In the genomic region with DNA sequence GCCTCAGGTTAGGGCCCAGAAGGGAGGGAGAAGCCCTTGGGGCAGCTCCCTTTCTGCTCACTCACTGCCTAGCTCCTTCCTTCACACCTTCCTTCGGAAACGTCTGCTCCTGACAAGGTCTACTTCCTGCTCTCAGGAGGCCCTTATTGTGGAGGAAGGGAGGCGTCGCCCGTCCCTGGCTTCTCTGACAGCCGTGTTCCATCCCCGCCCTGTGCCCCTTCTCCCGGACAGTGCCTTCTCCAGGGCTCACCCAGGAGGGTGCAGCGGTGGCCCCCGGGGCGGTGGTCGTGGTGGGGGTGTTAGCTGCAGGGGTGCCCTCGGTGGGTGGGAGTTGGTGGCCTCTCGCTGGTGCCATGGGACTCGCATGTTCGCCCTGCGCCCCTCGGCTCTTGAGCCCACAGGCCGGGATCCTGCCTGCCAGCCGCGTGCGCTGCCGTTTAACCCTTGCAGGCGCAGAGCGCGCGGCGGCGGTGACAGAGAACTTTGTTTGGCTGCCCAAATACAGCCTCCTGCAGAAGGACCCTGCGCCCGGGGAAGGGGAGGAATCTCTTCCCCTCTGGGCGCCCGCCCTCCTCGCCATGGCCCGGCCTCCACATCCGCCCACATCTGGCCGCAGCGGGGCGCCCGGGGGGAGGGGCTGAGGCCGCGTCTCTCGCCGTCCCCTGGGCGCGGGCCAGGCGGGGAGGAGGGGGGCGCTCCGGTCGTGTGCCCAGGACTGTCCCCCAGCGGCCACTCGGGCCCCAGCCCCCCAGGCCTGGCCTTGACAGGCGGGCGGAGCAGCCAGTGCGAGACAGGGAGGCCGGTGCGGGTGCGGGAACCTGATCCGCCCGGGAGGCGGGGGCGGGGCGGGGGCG, we compare ENCODE assay signal across 8 cellular contexts.
DNase-seq lines count a peak whose midpoint lies in the region; ATAC-seq and TF ChIP-seq lines count a peak whose summit lies in the region.

No MANE protein-coding gene starts in this region.

- peaks cover 6% of the 10 kb centered on the region for H3K36me3 Mint-ChIP-seq in activated T-helper 1 cell treated with anti-CD3 and anti-CD28 coated beads, Interleukin-12 subunit alpha, Interleukin-12 subunit beta, Interleukin-2, Interleukin-4 antibody, amounts not matched to agents 30 ng/mL and 10 ng/mL and 1 ng/mL, durations not matched to agents 14 hours and 24 hours and 36 hours (ENCODE audit: low read depth)
- H3K36me3 Mint-ChIP-seq in naive B cell (no peaks in the 10 kb centered on the region), type B pancreatic cell (peaks cover 4% of the 10 kb centered on the region)

- DNase-seq in GM03348 (ENCODE audit: low spot score) (peak; percentile 90), NCI-H82 treated with DMSO at 0.1 percent for 48 hours (lab: John Stamatoyannopoulos, UW; ENCODE audit: unreplicated experiment) (peak; percentile 29), fibroblast of mammary gland (ENCODE audit: low read depth) (peak; percentile 81), naive B cell (peak; percentile 65), type B pancreatic cell (ENCODE audit: extremely low spot score, unreplicated experiment) (peak; percentile 90), Ammon's horn (ENCODE audit: low spot score) (no peak)
- DNase-seq in activated T-helper 1 cell treated with anti-CD3 and anti-CD28 coated beads, Interleukin-12 subunit alpha, Interleukin-12 subunit beta, Interleukin-2, Interleukin-4 antibody, amounts not matched to agents 30 ng/mL and 10 ng/mL and 1 ng/mL, durations not matched to agents 14 hours and 24 hours and 36 hours (ENCODE audit: low spot score): peak; percentile 76

- peak overlapping the region; percentile 80 for H3K4me3 ChIP-seq in fibroblast of mammary gland (ENCODE audit: control insufficient read depth, low read depth, low read length)

- H3K27ac Mint-ChIP-seq in activated T-helper 1 cell treated with anti-CD3 and anti-CD28 coated beads, Interleukin-12 subunit alpha, Interleukin-12 subunit beta, Interleukin-2, Interleukin-4 antibody, amounts not matched to agents 30 ng/mL and 10 ng/mL and 1 ng/mL, durations not matched to agents 14 hours and 24 hours and 36 hours: peak overlapping the region; percentile 68
- H3K27ac Mint-ChIP-seq in naive B cell: peak overlapping the region in 3 of 6 donors; percentile 69 to 85 (median 83)
- peak overlapping the region; percentile 83 for H3K27ac Mint-ChIP-seq in type B pancreatic cell

- peaks cover 57% of the 10 kb centered on the region for H3K4me1 Mint-ChIP-seq in activated T-helper 1 cell treated with anti-CD3 and anti-CD28 coated beads, Interleukin-12 subunit alpha, Interleukin-12 subunit beta, Interleukin-2, Interleukin-4 antibody, amounts not matched to agents 30 ng/mL and 10 ng/mL and 1 ng/mL, durations not matched to agents 14 hours and 24 hours and 36 hours (ENCODE audit: low read depth)
- peaks cover 43 to 64% (median 53%) of the 10 kb centered on the region in 3 donors for H3K4me1 Mint-ChIP-seq in naive B cell
- H3K4me1 Mint-ChIP-seq in type B pancreatic cell (ENCODE audit: unreplicated experiment): peaks cover 58% of the 10 kb centered on the region

- no peak for TF ChIP-seq CTCF in fibroblast of mammary gland (conservative IDR thresholded peaks at IDR 0.05; ENCODE audit: control insufficient read depth, insufficient read depth, low read depth, low read length)
- no peak for TF ChIP-seq CTCF in type B pancreatic cell (conservative IDR thresholded peaks at IDR 0.05)

- no peaks in the 10 kb centered on the region for H3K9me3 Mint-ChIP-seq in activated T-helper 1 cell treated with anti-CD3 and anti-CD28 coated beads, Interleukin-12 subunit alpha, Interleukin-12 subunit beta, Interleukin-2, Interleukin-4 antibody, amounts not matched to agents 30 ng/mL and 10 ng/mL and 1 ng/mL, durations not matched to agents 14 hours and 24 hours and 36 hours
- H3K9me3 Mint-ChIP-seq in naive B cell (no peaks in the 10 kb centered on the region), type B pancreatic cell (no peaks in the 10 kb centered on the region)

- peak overlapping the region; percentile 76 for H3K4me3 Mint-ChIP-seq in activated T-helper 1 cell treated with anti-CD3 and anti-CD28 coated beads, Interleukin-12 subunit alpha, Interleukin-12 subunit beta, Interleukin-2, Interleukin-4 antibody, amounts not matched to agents 30 ng/mL and 10 ng/mL and 1 ng/mL, durations not matched to agents 14 hours and 24 hours and 36 hours
- H3K4me3 Mint-ChIP-seq in naive B cell (peak overlapping the region; percentile 71 to 97 (median 82)), type B pancreatic cell (peak overlapping the region; percentile 84)

- intact Hi-C loops in activated T-helper 1 cell treated with anti-CD3 and anti-CD28 coated beads, Interleukin-12 subunit alpha, Interleukin-12 subunit beta, Interleukin-2, Interleukin-4 antibody, amounts not matched to agents 30 ng/mL and 10 ng/mL and 1 ng/mL, durations not matched to agents 14 hours and 24 hours and 36 hours (cut with micrococcal nuclease): loop anchor here (5.0 kb wide), 1 partner anchor 295 kb away; no protein-coding TSS in a partner anchor

- ATAC-seq in HG02840 (IDR thresholded peaks at IDR 0.05; ENCODE audit: low FRiP score, unreplicated experiment) (peak; percentile 50), naive B cell (ENCODE audit: low read depth in 2 of 2) (peak; percentile 43 to 45)

- H3K27me3 Mint-ChIP-seq in activated T-helper 1 cell treated with anti-CD3 and anti-CD28 coated beads, Interleukin-12 subunit alpha, Interleukin-12 subunit beta, Interleukin-2, Interleukin-4 antibody, amounts not matched to agents 30 ng/mL and 10 ng/mL and 1 ng/mL, durations not matched to agents 14 hours and 24 hours and 36 hours (ENCODE audit: insufficient read depth): no peaks in the 10 kb centered on the region
- no peaks in the 10 kb centered on the region for H3K27me3 Mint-ChIP-seq in naive B cell
- H3K27me3 Mint-ChIP-seq in type B pancreatic cell: no peaks in the 10 kb centered on the region
